Comparison of ENCODE assay signal across 15 cellular contexts in genomic region chr22:35229865-35230264, GRCh38.
"Had no signal": no experiment of that assay in that cellular context is flagged by ENCODE, and none has a peak within 500 bp of the region (broad histone marks: within the 10 kb centered on the region; RNA-seq: fewer than 3 reads in every experiment).

No MANE protein-coding gene starts in this region.

- H3K9me3 ChIP-seq: lower lobe of right lung, transverse colon had no signal

- H3K4me3 ChIP-seq: lower lobe of right lung, transverse colon had no signal

- H3K4me1 ChIP-seq: lower lobe of right lung had no signal

- H3K36me3 ChIP-seq: lower lobe of right lung, transverse colon had no signal

- ATAC-seq: esophagus mucosa; left colon; lower lobe of right lung; right cardiac atrium; stimulated activated naive CD8-positive, alpha-beta T cell treated with anti-CD3 and anti-CD28 coated beads, Interleukin-15, Interleukin-2, amounts not matched to agents 100 U/mL and 50 U/mL, for 24 hours had no signal

- DNase-seq: activated CD4-positive, alpha-beta T cell treated with anti-CD3 and anti-CD28 coated beads, Interleukin-2, amount 50 U/mL, for 4 hours; activated CD4-positive, CD25-positive, alpha-beta regulatory T cell treated with anti-CD3 and anti-CD28 coated beads, Interleukin-2, amount 50 U/mL, for 72 hours; activated naive CD4-positive, alpha-beta T cell treated with anti-CD3 and anti-CD28 coated beads, Interleukin-2, amount 10 ng/mL, durations not matched to agents 7 days and 5 days; left colon; lower lobe of right lung; occipital lobe; right cardiac atrium; small intestine; stimulated activated CD4-positive, alpha-beta T cell treated with anti-CD3 and anti-CD28 coated beads, Interleukin-4, amount 100 ng/mL, for 4 hours; stimulated activated CD8-positive, alpha-beta memory T cell treated with anti-CD3 and anti-CD28 coated beads, Interleukin-4, amount 100 ng/mL, for 48 hours; stimulated activated naive CD8-positive, alpha-beta T cell treated with anti-CD3 and anti-CD28 coated beads, Interleukin-15, Interleukin-2, amounts not matched to agents 100 U/mL and 50 U/mL, for 24 hours; transverse colon had no signal

- FAIRE-seq: astrocyte, islet of Langerhans, small intestine had no signal

- H3K27ac ChIP-seq: lower lobe of right lung, transverse colon had no signal
